Comparison of ENCODE assay signal across 9 cellular contexts in the genomic region with DNA sequence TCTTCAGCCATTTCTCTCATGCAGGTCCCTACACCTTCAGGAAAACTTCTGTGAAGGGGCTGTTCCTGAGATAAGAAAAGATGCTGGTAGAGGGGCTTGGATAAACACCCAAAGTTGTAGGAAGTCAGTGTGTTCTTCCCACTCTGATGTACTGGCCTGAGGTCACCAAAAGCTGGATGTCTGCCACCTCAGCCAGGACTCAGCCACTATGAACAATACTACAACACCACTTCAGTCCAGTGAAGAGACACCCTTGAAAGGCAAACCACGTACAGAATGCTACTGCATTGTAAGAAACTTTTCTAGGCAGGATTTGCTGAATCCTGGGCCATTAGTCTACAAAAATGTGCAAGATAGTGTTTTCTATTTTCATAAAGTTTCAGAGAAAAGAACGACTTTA. TPM values are rescaled to one million over a fixed set of nuclear protein-coding genes. Genes with fewer than 3 reads are reported as not detected.
DNase-seq lines count a peak whose midpoint lies in the region; ATAC-seq, FAIRE-seq and TF ChIP-seq lines count a peak whose summit lies in the region.
"Had no signal": no experiment of that assay in that cellular context is flagged by ENCODE, and none has a peak within 500 bp of the region (broad histone marks: within the 10 kb centered on the region; RNA-seq: fewer than 3 reads in every experiment).

No MANE protein-coding gene starts in this region.

- peaks cover 70% of the 10 kb centered on the region for H3K79me2 ChIP-seq in endothelial cell of umbilical vein (ENCODE audit: control insufficient read depth, insufficient read depth, low read length)

- H4K8ac ChIP-seq in IMR-90 (ENCODE audit: low read depth in 2 of 2, low read length in 2 of 2): no peak overlapping the region

- in situ Hi-C loops in IMR-90 (cut with MboI; ENCODE audit: low sequenced_read_pairs): no loop called here

- H3K9ac ChIP-seq in IMR-90 (ENCODE audit: low read depth, low read length) (peak overlapping the region; percentile 93; the same call in 1 of the 2 replicates), endothelial cell of umbilical vein (replicated peaks; ENCODE audit: extremely low read depth, insufficient read depth, low read length) (peak overlapping the region; percentile 81)

- H2AK5ac ChIP-seq in IMR-90 (ENCODE audit: low read depth, low read length): no peak overlapping the region

- CTCF ChIA-PET in IMR-90 (lab: Yijun Ruan, JAX): interaction anchor here (0.5 to 1.8 kb wide), 6 partner anchors 10 to 287 kb away, joined by 3 to 5 read pairs (median 3); no protein-coding TSS in a partner anchor
- CTCF ChIA-PET in endothelial cell of umbilical vein (lab: Charles Lee): interaction anchor here (0.9 to 12.4 kb wide), 13 partner anchors 10 to 218 kb away, joined by 3 to 171 read pairs (median 3); no protein-coding TSS in a partner anchor

- no peak overlapping the region for H3K14ac ChIP-seq in IMR-90 (replicated peaks; ENCODE audit: low read depth, low read length)

- no peak overlapping the region for H2BK5ac ChIP-seq in IMR-90 (ENCODE audit: low read depth, low read length, poor library complexity, severe bottlenecking)

- no peak overlapping the region for H2BK120ac ChIP-seq in IMR-90 (ENCODE audit: low read depth, low read length)

- dilution Hi-C loops in IMR-90 (cut with HindIII; ENCODE audit: low sequenced_read_pairs, unreplicated experiment): no loop called here
- dilution Hi-C loops in endothelial cell of umbilical vein (cut with MboI; ENCODE audit: extremely low pct_ligation_motif_present, low sequenced_read_pairs): loop anchor here (10.0 kb wide), 1 partner anchor 74 kb away; no protein-coding TSS in a partner anchor

- no peak for TF ChIP-seq RAD21 in IMR-90 (IDR thresholded peaks at IDR 0.05; ENCODE audit: low read length)

- peak overlapping the region; percentile 94 for H3K4me2 ChIP-seq in IMR-90 (ENCODE audit: low read depth, low read length)
- H3K4me2 ChIP-seq in endothelial cell of umbilical vein (ENCODE audit: insufficient read depth, low read length): peak overlapping the region; percentile 94

- H4K5ac ChIP-seq in IMR-90 (ENCODE audit: low read depth, low read length): no peak overlapping the region

- H3K9me3 ChIP-seq in IMR-90 (ENCODE audit: control insufficient read depth, insufficient read depth, low read length) (no peaks in the 10 kb centered on the region), endothelial cell of umbilical vein (replicated peaks; ENCODE audit: control insufficient read depth, insufficient read depth, low read length) (no peaks in the 10 kb centered on the region)

- no peak overlapping the region for H2BK15ac ChIP-seq in IMR-90 (ENCODE audit: low read depth, low read length)

- no peak overlapping the region; the same call in 1 of the 2 replicates for H3K23ac ChIP-seq in IMR-90 (ENCODE audit: low read depth, low read length)

- no peak overlapping the region for H2BK20ac ChIP-seq in IMR-90 (ENCODE audit: low read depth, low read length)

- H2AK9ac ChIP-seq in IMR-90 (replicated peaks; ENCODE audit: low read depth, low read length, poor library complexity): no peak overlapping the region

- 17% methylated on average over 1 of the region's 2 CpGs; no CpG with 5 or more reads in 1 of the 2 experiments for WGBS in IMR-90 (ENCODE audit: extremely low coverage in 2 of 2, insufficient read length in 1 of 2), 2 experiments

- peak; percentile 35 for DNase-seq in AG08396 (ENCODE audit: low spot score)
- peak; percentile 63 for DNase-seq in IMR-90
- peak; percentile 70 for DNase-seq in endothelial cell of umbilical vein (ENCODE audit: low read depth, low spot score)
- peak; percentile 22 for DNase-seq in midbrain (lab: John Stamatoyannopoulos, UW)
- DNase-seq in NCI-H2171 (lab: John Stamatoyannopoulos, UW): no peak
- no peak for DNase-seq in GDM1 (lab: John Stamatoyannopoulos, UW)
- DNase-seq: COR-L47 had no signal

- H4K20me1 ChIP-seq in IMR-90 (ENCODE audit: insufficient read depth, low read length) (peaks cover 65% of the 10 kb centered on the region), endothelial cell of umbilical vein (replicated peaks; ENCODE audit: control insufficient read depth, extremely low read depth, insufficient read depth, low read length) (peaks cover 4% of the 10 kb centered on the region)

- H3K36me3 ChIP-seq in IMR-90 (ENCODE audit: control insufficient read depth, insufficient read depth, low read length): peaks cover 5% of the 10 kb centered on the region
- no peaks in the 10 kb centered on the region for H3K36me3 ChIP-seq in endothelial cell of umbilical vein (ENCODE audit: control insufficient read depth in 2 of 2, extremely low read depth in 1 of 2, insufficient read depth in 2 of 2, low read length in 2 of 2)

- no peak overlapping the region for H2AFZ ChIP-seq in IMR-90 (replicated peaks; ENCODE audit: low read length, poor library complexity)
- no peak overlapping the region for H2AFZ ChIP-seq in endothelial cell of umbilical vein (ENCODE audit: low read depth, low read length)

- H3K4me3 ChIP-seq in IMR-90 (ENCODE audit: insufficient read depth, low read depth, low read length) (peak overlapping the region; percentile 76), endothelial cell of umbilical vein (replicated peaks in 1 of 3; ENCODE audit: insufficient read depth in 1 of 3, low read depth in 1 of 3, low read length in 3 of 3) (peak overlapping the region in 2 of 3 experiments; percentile 73 to 88)

- H3K9me1 ChIP-seq in IMR-90 (ENCODE audit: insufficient read depth, low read length): peaks cover 11% of the 10 kb centered on the region
- no peaks in the 10 kb centered on the region for H3K9me1 ChIP-seq in endothelial cell of umbilical vein (replicated peaks; ENCODE audit: control insufficient read depth, extremely low read depth, insufficient read depth, low read length)

- no TSS peak for BruUV-seq in IMR-90 (replicated peaks; lab: Mats Ljungman, UMichigan)
- no TSS peak for BruUV-seq in endothelial cell of umbilical vein (replicated peaks; lab: Mats Ljungman, UMichigan)

- H3K4me1 ChIP-seq in IMR-90 (ENCODE audit: control insufficient read depth, insufficient read depth, low read length) (peaks cover 6% of the 10 kb centered on the region), endothelial cell of umbilical vein (ENCODE audit: control insufficient read depth, extremely low read depth, insufficient read depth, low read length) (peaks cover 62% of the 10 kb centered on the region)

- no peak for TF ChIP-seq CTCF in IMR-90 (conservative IDR thresholded peaks at IDR 0.05; ENCODE audit: low read depth, low read length)
- TF ChIP-seq CTCF in endothelial cell of umbilical vein (IDR thresholded peaks at IDR 0.05; ENCODE audit: extremely low read depth in 1 of 2, insufficient read depth in 1 of 2, low read depth in 1 of 2, low read length in 2 of 2): no peak

- no peak overlapping the region for H3K18ac ChIP-seq in IMR-90 (ENCODE audit: low read depth, low read length)

- no peak overlapping the region; the same call in 1 of the 2 replicates for H3K27ac ChIP-seq in IMR-90 (ENCODE audit: insufficient read depth, low read length)
- H3K27ac ChIP-seq in endothelial cell of umbilical vein (ENCODE audit: insufficient read depth, low read depth, low read length): peak overlapping the region; percentile 1

- ATAC-seq in IMR-90 (ENCODE audit: low read depth) (no peak), GM21423 (IDR thresholded peaks at IDR 0.05; ENCODE audit: unreplicated experiment) (no peak), HG02678 (IDR thresholded peaks at IDR 0.05; ENCODE audit: unreplicated experiment) (no peak)

- H3K79me1 ChIP-seq in IMR-90 (ENCODE audit: low read depth in 1 of 2, low read length in 2 of 2): peaks cover 0 to 64% of the 10 kb centered on the region in 2 experiments; a peak in 3 of 4 replicates

- FAIRE-seq in endothelial cell of umbilical vein (lab: Jason Lieb, UNC): peak; percentile 70

- no peak overlapping the region for H3K4ac ChIP-seq in IMR-90 (ENCODE audit: low read depth, low read length)

- TF ChIP-seq POLR2A in IMR-90 (IDR thresholded peaks at IDR 0.05; ENCODE audit: low read depth, low read length) (no peak; the same call in 1 of the 2 replicates), endothelial cell of umbilical vein (IDR thresholded peaks at IDR 0.05; ENCODE audit: low read depth, low read length) (peak; percentile 25)

- H3K27me3 ChIP-seq in IMR-90 (ENCODE audit: control insufficient read depth, insufficient read depth, low read length) (no peaks in the 10 kb centered on the region), endothelial cell of umbilical vein (ENCODE audit: control insufficient read depth in 2 of 2, insufficient read depth in 2 of 2, low read length in 2 of 2) (no peaks in the 10 kb centered on the region)

- POLR2A ChIA-PET in IMR-90 (lab: Charles Lee; ENCODE audit: unreplicated experiment) (no interaction called here), endothelial cell of umbilical vein (lab: Charles Lee) (interaction anchor here (0.5 to 2.4 kb wide), 2 partner anchors 123 to 145 kb away, joined by 9 to 10 read pairs; no protein-coding TSS in a partner anchor)

- no peak overlapping the region for H3K56ac ChIP-seq in IMR-90 (ENCODE audit: extremely low read depth, insufficient read depth, low read length)

- intact Hi-C loops in IMR-90 (cut with micrococcal nuclease) (no loop called here), endothelial cell of umbilical vein (cut with micrococcal nuclease) (no loop called here)

- no peak overlapping the region for H4K91ac ChIP-seq in IMR-90 (ENCODE audit: insufficient read depth, low read depth, low read length)

RNA-seq across cellular contexts. Expression of a gene that starts 2.4 kb away (rescaled TPM):
- total RNA-seq in IMR-90 (2012; rRNA removed): 31.7 and 42.8 TPM in 2 replicates
- polyA plus RNA-seq in IMR-90 (2012; rRNA removed): 21.5 and 21.8 TPM in 2 replicates
- polyA plus RNA-seq in IMR-90 (2012; cell fraction: cytosol; rRNA removed): 7.4 and 16.9 TPM in 2 replicates
- 21.6 and 26.1 TPM in 2 replicates for polyA plus RNA-seq in IMR-90 (2012; cell fraction: nucleus; rRNA removed; ENCODE audit: low replicate concordance)
- 88.9 and 93.0 TPM in 2 replicates for total RNA-seq in endothelial cell of umbilical vein
- polyA plus RNA-seq in endothelial cell of umbilical vein: 18.5 and 23.1 TPM in 2 replicates
- polyA plus RNA-seq in endothelial cell of umbilical vein (2011; cell fraction: cytosol; rRNA removed): 18.2 and 18.3 TPM in 2 replicates
- polyA plus RNA-seq in endothelial cell of umbilical vein (2011; cell fraction: nucleus; rRNA removed): 35.6 and 36.4 TPM in 2 replicates
- 22.8 and 30.2 TPM in 2 replicates for polyA plus RNA-seq in endothelial cell of umbilical vein (2012)
- 114 and 116 TPM in 2 replicates for polyA minus RNA-seq in endothelial cell of umbilical vein
- polyA minus RNA-seq in endothelial cell of umbilical vein (2011; cell fraction: cytosol; rRNA and poly(A)+ RNA removed): 22.9 TPM
- 109 and 123 TPM in 2 replicates for polyA minus RNA-seq in endothelial cell of umbilical vein (2011; cell fraction: nucleus; rRNA and poly(A)+ RNA removed)

RNA-seq across cellular contexts. Expression of a gene that starts 54.0 kb away (rescaled TPM):
- total RNA-seq in IMR-90 (2012; rRNA removed): 51.8 and 80.0 TPM in 2 replicates
- 17.4 and 20.9 TPM in 2 replicates for polyA plus RNA-seq in IMR-90 (2012; rRNA removed)
- polyA plus RNA-seq in IMR-90 (2012; cell fraction: cytosol; rRNA removed): 1.3 and 2.8 TPM in 2 replicates
- polyA plus RNA-seq in IMR-90 (2012; cell fraction: nucleus; rRNA removed; ENCODE audit: low replicate concordance): 1.9 and 10.4 TPM in 2 replicates
- 66.2 and 72.9 TPM in 2 replicates for total RNA-seq in endothelial cell of umbilical vein
- polyA plus RNA-seq in endothelial cell of umbilical vein: 3.8 and 6.4 TPM in 2 replicates
- 22.2 and 23.2 TPM in 2 replicates for polyA plus RNA-seq in endothelial cell of umbilical vein (2011; cell fraction: cytosol; rRNA removed)
- polyA plus RNA-seq in endothelial cell of umbilical vein (2011; cell fraction: nucleus; rRNA removed): 34.5 and 55.7 TPM in 2 replicates
- 20.3 and 71.4 TPM in 2 replicates for polyA plus RNA-seq in endothelial cell of umbilical vein (2012)
- polyA minus RNA-seq in endothelial cell of umbilical vein: 10.5 and 12.0 TPM in 2 replicates
- 35.9 TPM for polyA minus RNA-seq in endothelial cell of umbilical vein (2011; cell fraction: cytosol; rRNA and poly(A)+ RNA removed)
- polyA minus RNA-seq in endothelial cell of umbilical vein (2011; cell fraction: nucleus; rRNA and poly(A)+ RNA removed): 16.9 and 28.9 TPM in 2 replicates

Comparison
In these comparisons a context has a peak if more than half of its experiments do, and no peak if none do; other contexts are left out.
1. DNase-seq: peak in AG08396 (single experiment), IMR-90 (single experiment), endothelial cell of umbilical vein (single experiment) and midbrain (single experiment); none in NCI-H2171 (single experiment) and GDM1 (single experiment).